Comparison of ENCODE assay signal across 10 cellular contexts in the genomic region with DNA sequence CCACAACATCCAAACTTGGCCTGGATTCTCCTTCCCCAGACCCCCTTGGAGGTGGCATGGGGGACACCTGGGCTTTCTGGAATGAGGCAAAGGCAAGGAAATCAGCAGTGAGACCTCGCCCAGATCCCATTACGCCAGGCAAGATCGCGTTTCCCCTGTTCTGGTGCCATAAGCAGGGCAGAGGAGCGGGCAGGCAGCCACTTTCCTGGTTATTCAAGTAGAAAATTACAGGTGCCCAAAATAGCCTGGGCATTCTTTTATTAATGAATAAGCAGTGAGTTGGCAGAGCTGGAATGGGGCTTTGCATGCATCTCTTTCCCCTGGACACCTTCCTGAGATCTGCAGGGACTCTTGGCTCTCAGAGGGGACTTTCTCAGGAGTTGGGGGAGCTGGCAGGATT.
DNase-seq lines count a peak whose midpoint lies in the region; ATAC-seq and FAIRE-seq lines count a peak whose summit lies in the region.
"Had no signal": no experiment of that assay in that cellular context is flagged by ENCODE, and none has a peak within 500 bp of the region (broad histone marks: within the 10 kb centered on the region; RNA-seq: fewer than 3 reads in every experiment).

No MANE protein-coding gene starts in this region.

- ATAC-seq in GM19035 (IDR thresholded peaks at IDR 0.05; ENCODE audit: unreplicated experiment) (no peak), GM21529 (IDR thresholded peaks at IDR 0.05; ENCODE audit: unreplicated experiment) (no peak)

- in situ Hi-C loops in ACHN (cut with HindIII; ENCODE audit: low pct_ligation_motif_present, low pct_unique_long_range_greater_than_20kb, low sequenced_read_pairs), result no loop called here

- DNase-seq in ACHN (peak; percentile 72), NCI-H1105 treated with DMSO at 0.1 percent for 48 hours (lab: John Stamatoyannopoulos, UW) (peak; percentile 84), anterior cingulate cortex (lab: John Stamatoyannopoulos, UW) (peak in 48 of 58 donors; percentile 8 to 80 (median 53)), HTR-8/SVneo (ENCODE audit: insufficient read length, low spot score) (no peak)
- no peak for DNase-seq in activated T-cell treated with anti-CD3 and anti-CD28 coated beads, Interleukin-2, amount 50 U/mL, for 48 hours
- DNase-seq: activated B cell treated with CpG ODN at 0.5 μM for 24 hours, NCI-H1930 had no signal

- peak; percentile 96 for FAIRE-seq in islet of Langerhans (lab: Jason Lieb, UNC)
- FAIRE-seq in HTR-8/SVneo (lab: Jason Lieb, UNC), result no peak

Comparison
In these comparisons a context has a peak if more than half of its experiments do, and no peak if none do; other contexts are left out.
1. DNase-seq: peak in ACHN (single experiment), NCI-H1105 treated with DMSO at 0.1 percent for 48 hours (single experiment) and anterior cingulate cortex (48 of 58); none in activated T-cell treated with anti-CD3 and anti-CD28 coated beads, Interleukin-2, amount 50 U/mL, for 48 hours (0 of 2) and HTR-8/SVneo (single experiment).